1 cellular context compared by ENCODE assay signal in the genomic region with DNA sequence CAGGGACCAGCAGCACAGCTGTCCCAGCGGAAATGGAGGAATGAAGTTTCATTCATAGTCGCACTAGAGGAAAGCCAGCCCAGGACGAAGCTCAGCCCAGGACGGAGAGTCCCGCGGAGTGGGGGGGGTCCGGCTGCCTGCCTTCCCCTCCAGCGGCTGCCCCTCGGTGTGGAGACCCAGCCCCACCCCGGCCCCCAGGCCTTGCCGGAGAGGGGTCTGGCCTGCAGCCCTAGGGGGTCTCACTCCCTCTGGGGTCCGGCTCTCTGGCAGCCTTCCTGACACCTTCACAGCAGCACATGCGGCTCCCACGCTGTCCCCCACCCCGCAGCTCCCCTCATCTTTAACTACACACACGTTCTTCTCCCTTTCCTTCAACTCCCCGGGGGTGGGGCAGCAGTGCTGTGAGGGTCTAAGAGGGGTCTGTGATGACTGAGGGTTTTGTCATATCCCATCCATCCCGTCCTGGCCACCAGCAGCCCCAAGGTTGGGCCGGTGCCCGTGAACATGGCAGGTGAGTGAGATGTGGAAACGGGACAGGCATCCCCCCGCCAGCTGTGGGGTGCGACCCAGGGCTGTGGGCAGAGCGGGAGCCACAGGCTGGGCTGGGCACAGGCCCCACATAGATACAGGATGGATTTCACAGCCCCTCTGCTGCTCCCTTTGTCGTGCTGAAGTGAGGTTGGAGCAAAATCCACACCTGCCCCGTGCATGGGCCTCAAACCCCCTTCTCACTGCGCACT.
TF ChIP-seq lines count a peak whose summit lies in the region.

No MANE protein-coding gene starts in this region.

TF ChIP-seq in H1, 55 proteins besides CTCF, POLR2A, EP300 and RAD21:
- TF ChIP-seq SIX5 (IDR thresholded peaks at IDR 0.05; ENCODE audit: low read depth, low read length) (no peak), TCF12 (IDR thresholded peaks at IDR 0.05; ENCODE audit: low read depth, low read length) (no peak), GTF2F1 (IDR thresholded peaks at IDR 0.05; ENCODE audit: borderline replicate concordance, low read depth, low read length) (no peak), SIRT6 (IDR thresholded peaks at IDR 0.05; ENCODE audit: low read length) (no peak), SP1 (IDR thresholded peaks at IDR 0.05; ENCODE audit: low read depth, low read length) (no peak), BRCA1 (IDR thresholded peaks at IDR 0.05; ENCODE audit: low read depth, low read length) (no peak), CBX5 (IDR thresholded peaks at IDR 0.05; ENCODE audit: low read depth, low read length) (no peak), CEBPB (IDR thresholded peaks at IDR 0.05; ENCODE audit: low read depth, low read length) (no peak), GABPA (IDR thresholded peaks at IDR 0.05; ENCODE audit: borderline replicate concordance, insufficient read depth, low read length) (no peak), EGR1 (IDR thresholded peaks at IDR 0.05; ENCODE audit: borderline replicate concordance, low read depth, low read length) (no peak)
